ENCODE assay signal across 14 cellular contexts in genomic region chr12:47835017-47835830, GRCh38. TPM values are rescaled to one million over a fixed set of nuclear protein-coding genes. Genes with fewer than 3 reads are reported as not detected.
DNase-seq lines count a peak whose midpoint lies in the region; ATAC-seq and TF ChIP-seq lines count a peak whose summit lies in the region.
"Had no signal": no experiment of that assay in that cellular context is flagged by ENCODE, and none has a peak within 500 bp of the region (broad histone marks: within the 10 kb centered on the region; RNA-seq: fewer than 3 reads in every experiment).

No MANE protein-coding gene starts in this region.

- no peaks in the 10 kb centered on the region for H3K27me3 Mint-ChIP-seq in CD4-positive, CD25-positive, alpha-beta regulatory T cell
- no peaks in the 10 kb centered on the region for H3K27me3 Mint-ChIP-seq in activated CD4-positive, alpha-beta memory T cell treated with anti-CD3 and anti-CD28 coated beads, Interleukin-2, amount 10 ng/mL, durations not matched to agents 7 days and 5 days
- H3K27me3 Mint-ChIP-seq in naive thymus-derived CD4-positive, alpha-beta T cell = no peaks in the 10 kb centered on the region
- peaks cover 1 to 4% (median 2%) of the 10 kb centered on the region in 3 donors for H3K27me3 Mint-ChIP-seq in CD14-positive monocyte (ENCODE audit: low read depth in 3 of 3)

- peaks cover 55% of the 10 kb centered on the region for H3K4me1 ChIP-seq in CD4-positive, CD25-positive, alpha-beta regulatory T cell (ENCODE audit: control insufficient read depth, insufficient read depth, low read length, poor library complexity, severe bottlenecking)
- peaks cover 23 to 74% of the 10 kb centered on the region in 2 donors for H3K4me1 ChIP-seq in naive thymus-derived CD4-positive, alpha-beta T cell (ENCODE audit: control insufficient read depth in 2 of 2, insufficient read depth in 2 of 2, low read length in 2 of 2)
- H3K4me1 ChIP-seq: prostate gland had no signal

- no peak overlapping the region for H3K27ac ChIP-seq in CD4-positive, CD25-positive, alpha-beta regulatory T cell (ENCODE audit: insufficient read depth, low read length, poor library complexity, severe bottlenecking)
- peak overlapping the region; percentile 24 for H3K27ac ChIP-seq in naive thymus-derived CD4-positive, alpha-beta T cell (ENCODE audit: low read depth, low read length)
- H3K27ac ChIP-seq: prostate gland had no signal

- intact Hi-C loops in naive thymus-derived CD4-positive, alpha-beta T cell (cut with micrococcal nuclease) = loop anchor here in 1 of 2 donors (5.0 kb wide), 1 partner anchor 183 kb away; no protein-coding TSS in a partner anchor
- intact Hi-C loops in CD14-positive monocyte (cut with micrococcal nuclease) = loop anchor here (5.0 to 10.0 kb wide), 3 partner anchors 33 to 118 kb away; no protein-coding TSS in a partner anchor
- intact Hi-C loops in Right ventricle myocardium superior (cut with DNase I) = loop anchor here (5.0 kb wide), 1 partner anchor 58 kb away; no protein-coding TSS in a partner anchor

- no peaks in the 10 kb centered on the region for H3K27me3 ChIP-seq in CD4-positive, CD25-positive, alpha-beta regulatory T cell (ENCODE audit: control insufficient read depth, insufficient read depth, low read length)
- H3K27me3 ChIP-seq in naive thymus-derived CD4-positive, alpha-beta T cell (ENCODE audit: control insufficient read depth in 2 of 2, insufficient read depth in 2 of 2, low read length in 2 of 2) = no peaks in the 10 kb centered on the region
- H3K27me3 ChIP-seq in MG63 = no peaks in the 10 kb centered on the region

- peak overlapping the region in 1 of 4 donors; percentile 64 for H3K4me3 Mint-ChIP-seq in CD4-positive, CD25-positive, alpha-beta regulatory T cell
- no peak overlapping the region for H3K4me3 Mint-ChIP-seq in activated CD4-positive, alpha-beta memory T cell treated with anti-CD3 and anti-CD28 coated beads, Interleukin-2, amount 10 ng/mL, durations not matched to agents 7 days and 5 days
- H3K4me3 Mint-ChIP-seq in naive thymus-derived CD4-positive, alpha-beta T cell = peak overlapping the region in 5 of 10 donors; percentile 1 to 80 (median 12)
- H3K4me3 Mint-ChIP-seq in CD14-positive monocyte = no peak overlapping the region

- TF ChIP-seq RAD21 in Ishikawa (IDR thresholded peaks at IDR 0.05; ENCODE audit: low read depth) = no peak

- peaks cover 19 to 72% (median 46%) of the 10 kb centered on the region in 4 donors for H3K4me1 Mint-ChIP-seq in CD4-positive, CD25-positive, alpha-beta regulatory T cell
- peaks cover 76% of the 10 kb centered on the region for H3K4me1 Mint-ChIP-seq in activated CD4-positive, alpha-beta memory T cell treated with anti-CD3 and anti-CD28 coated beads, Interleukin-2, amount 10 ng/mL, durations not matched to agents 7 days and 5 days
- H3K4me1 Mint-ChIP-seq in naive thymus-derived CD4-positive, alpha-beta T cell = peaks cover 58 to 85% (median 77%) of the 10 kb centered on the region in 7 donors
- peaks cover 54% of the 10 kb centered on the region for H3K4me1 Mint-ChIP-seq in CD14-positive monocyte

- no peak for TF ChIP-seq EP300 in Ishikawa (IDR thresholded peaks at IDR 0.05; ENCODE audit: borderline replicate concordance)

- CTCF ChIA-PET in activated CD4-positive, alpha-beta memory T cell treated with anti-CD3 and anti-CD28 coated beads, Interleukin-2, amount 10 ng/mL, durations not matched to agents 7 days and 5 days (lab: Charles Lee) = interaction anchor here (0.9 to 20.9 kb wide), 11 partner anchors 7 to 184 kb away, joined by 3 to 578 read pairs (median 13); partner anchors contain the start of genes HDAC7, RAPGEF3, SLC48A1 and VDR
- CTCF ChIA-PET in naive thymus-derived CD4-positive, alpha-beta T cell (lab: Charles Lee) = interaction anchor here (1.0 to 20.1 kb wide), 16 partner anchors 10 to 128 kb away, joined by 3 to 539 read pairs (median 5); partner anchors contain the start of genes HDAC7, SLC48A1 and TMEM106C

- no peaks in the 10 kb centered on the region for H3K36me3 ChIP-seq in CD4-positive, CD25-positive, alpha-beta regulatory T cell (ENCODE audit: control insufficient read depth, insufficient read depth, low read length)
- H3K36me3 ChIP-seq in naive thymus-derived CD4-positive, alpha-beta T cell (ENCODE audit: control insufficient read depth in 2 of 3, insufficient read depth in 3 of 3, low read length in 3 of 3) = no peaks in the 10 kb centered on the region
- H3K36me3 ChIP-seq in MG63 = no peaks in the 10 kb centered on the region
- H3K36me3 ChIP-seq: prostate gland had no signal

- H3K9me3 ChIP-seq in CD4-positive, CD25-positive, alpha-beta regulatory T cell (ENCODE audit: control insufficient read depth in 2 of 2, low read length in 2 of 2) = no peaks in the 10 kb centered on the region
- H3K9me3 ChIP-seq in naive thymus-derived CD4-positive, alpha-beta T cell (ENCODE audit: control insufficient read depth in 2 of 3, low read length in 3 of 3) = no peaks in the 10 kb centered on the region
- no peaks in the 10 kb centered on the region for H3K9me3 ChIP-seq in MG63
- H3K9me3 ChIP-seq: prostate gland had no signal

- TF ChIP-seq CTCF in CD14-positive monocyte (IDR thresholded peaks at IDR 0.05) = no peak

- no peak for DNase-seq in CD4-positive, CD25-positive, alpha-beta regulatory T cell
- no peak for DNase-seq in activated CD4-positive, alpha-beta memory T cell treated with anti-CD3 and anti-CD28 coated beads, Interleukin-2, amount 10 ng/mL, durations not matched to agents 7 days and 5 days
- no peak for DNase-seq in naive thymus-derived CD4-positive, alpha-beta T cell
- DNase-seq in CD14-positive monocyte (ENCODE audit: low spot score) = no peak
- no peak for DNase-seq in Right ventricle myocardium superior
- no peak for DNase-seq in MG63
- DNase-seq: hippocampal formation; NCI-H1105; NCI-H446; stimulated activated CD4-positive, alpha-beta T cell treated with anti-CD3 and anti-CD28 coated beads, Interleukin-2, amount 100 ng/mL, for 48 hours had no signal

- peak overlapping the region; percentile 52 to 97 (median 97) for H3K27ac Mint-ChIP-seq in CD4-positive, CD25-positive, alpha-beta regulatory T cell
- peak overlapping the region; percentile 17 for H3K27ac Mint-ChIP-seq in activated CD4-positive, alpha-beta memory T cell treated with anti-CD3 and anti-CD28 coated beads, Interleukin-2, amount 10 ng/mL, durations not matched to agents 7 days and 5 days
- peak overlapping the region; percentile 39 to 97 (median 90) for H3K27ac Mint-ChIP-seq in naive thymus-derived CD4-positive, alpha-beta T cell
- peak overlapping the region in 1 of 7 donors; percentile 57 for H3K27ac Mint-ChIP-seq in CD14-positive monocyte

- H3K36me3 Mint-ChIP-seq in CD4-positive, CD25-positive, alpha-beta regulatory T cell = no peaks in the 10 kb centered on the region
- peaks cover 7% of the 10 kb centered on the region for H3K36me3 Mint-ChIP-seq in activated CD4-positive, alpha-beta memory T cell treated with anti-CD3 and anti-CD28 coated beads, Interleukin-2, amount 10 ng/mL, durations not matched to agents 7 days and 5 days (ENCODE audit: low read depth)
- peaks cover 0 to 3% (median 0%) of the 10 kb centered on the region in 5 donors for H3K36me3 Mint-ChIP-seq in naive thymus-derived CD4-positive, alpha-beta T cell
- H3K36me3 Mint-ChIP-seq in CD14-positive monocyte = no peaks in the 10 kb centered on the region

- ATAC-seq in CD4-positive, CD25-positive, alpha-beta regulatory T cell (ENCODE audit: low read depth in 2 of 2) = no peak
- ATAC-seq in naive thymus-derived CD4-positive, alpha-beta T cell = no peak
- ATAC-seq in HG03097 (IDR thresholded peaks at IDR 0.05; ENCODE audit: low FRiP score, unreplicated experiment) (no peak), Right ventricle myocardium superior (ENCODE audit: poor library complexity) (no peak)

- H3K9me3 Mint-ChIP-seq in CD4-positive, CD25-positive, alpha-beta regulatory T cell = no peaks in the 10 kb centered on the region
- H3K9me3 Mint-ChIP-seq in activated CD4-positive, alpha-beta memory T cell treated with anti-CD3 and anti-CD28 coated beads, Interleukin-2, amount 10 ng/mL, durations not matched to agents 7 days and 5 days = no peaks in the 10 kb centered on the region
- H3K9me3 Mint-ChIP-seq in naive thymus-derived CD4-positive, alpha-beta T cell = no peaks in the 10 kb centered on the region
- no peaks in the 10 kb centered on the region for H3K9me3 Mint-ChIP-seq in CD14-positive monocyte

- POLR2A ChIA-PET in activated CD4-positive, alpha-beta memory T cell treated with anti-CD3 and anti-CD28 coated beads, Interleukin-2, amount 10 ng/mL, durations not matched to agents 7 days and 5 days (lab: Charles Lee) = interaction anchor here (0.6 to 19.3 kb wide), 6 partner anchors 20 to 91 kb away, joined by 3 to 1018 read pairs (median 4); partner anchors contain the start of genes HDAC7 and VDR
- POLR2A ChIA-PET in naive thymus-derived CD4-positive, alpha-beta T cell (lab: Charles Lee) = interaction anchor here (0.6 to 16.4 kb wide), 11 partner anchors 11 to 95 kb away, joined by 3 to 364 read pairs (median 4); partner anchors contain the start of gene HDAC7

- no peak overlapping the region for H3K4me3 ChIP-seq in CD4-positive, CD25-positive, alpha-beta regulatory T cell (ENCODE audit: low read depth, low read length)
- H3K4me3 ChIP-seq in naive thymus-derived CD4-positive, alpha-beta T cell (ENCODE audit: low read length) = no peak overlapping the region
- H3K4me3 ChIP-seq in MG63 = no peak overlapping the region
- H3K4me3 ChIP-seq: lung, prostate gland had no signal

TF ChIP-seq in Ishikawa, 13 proteins besides CTCF, POLR2A, EP300 and RAD21:
- no peak for TF ChIP-seq TCF12 (IDR thresholded peaks at IDR 0.05; ENCODE audit: low read depth)
- no peak for TF ChIP-seq YY1 (IDR thresholded peaks at IDR 0.05; ENCODE audit: low read depth)
- TF ChIP-seq ZBTB7A (IDR thresholded peaks at IDR 0.05; ENCODE audit: low read depth) = peak; percentile 62; the same call in 1 of the 2 replicates
- TF ChIP-seq MAX (IDR thresholded peaks at IDR 0.05) = peak; percentile 38; the same call in 1 of the 2 replicates
- TF ChIP-seq CEBPB (IDR thresholded peaks at IDR 0.05) = no peak
- TF ChIP-seq CREB1 (IDR thresholded peaks at IDR 0.05; ENCODE audit: low read depth) = no peak; the same call in 1 of the 2 replicates
- TF ChIP-seq TEAD4 (IDR thresholded peaks at IDR 0.05) = no peak
TF ChIP-seq in Ishikawa: peak in this region for 2.

RNA-seq across cellular contexts. Expression of gene HDAC7, which starts 15.5 kb away (rescaled TPM):
- total RNA-seq in CD4-positive, CD25-positive, alpha-beta regulatory T cell = 163 TPM
- polyA plus RNA-seq in CD4-positive, CD25-positive, alpha-beta regulatory T cell = 10 to 100 TPM; 14.0 to 15.4 (median 15.3) TPM
- 100 to 1,000 TPM; 315 to 328 TPM for total RNA-seq in activated CD4-positive, alpha-beta memory T cell treated with anti-CD3 and anti-CD28 coated beads, Interleukin-2, amount 10 ng/mL, durations not matched to agents 7 days and 5 days
- 100 to 1,000 TPM; 150 to 194 (median 188) TPM for total RNA-seq in naive thymus-derived CD4-positive, alpha-beta T cell
- polyA plus RNA-seq in naive thymus-derived CD4-positive, alpha-beta T cell = 10 to 100 TPM; 16.7 to 36.7 TPM
- polyA plus RNA-seq in CD14-positive monocyte = 1 to 10 TPM; 5.9 to 8.4 TPM
- total RNA-seq in Right ventricle myocardium superior = 35.9 TPM
- 30.5 and 31.5 TPM in 2 replicates for total RNA-seq in MG63 (2014; rRNA removed; shearing (Covaris generic); ENCODE audit: low replicate concordance)
